17 cellular contexts compared by ENCODE assay signal in the genomic region with DNA sequence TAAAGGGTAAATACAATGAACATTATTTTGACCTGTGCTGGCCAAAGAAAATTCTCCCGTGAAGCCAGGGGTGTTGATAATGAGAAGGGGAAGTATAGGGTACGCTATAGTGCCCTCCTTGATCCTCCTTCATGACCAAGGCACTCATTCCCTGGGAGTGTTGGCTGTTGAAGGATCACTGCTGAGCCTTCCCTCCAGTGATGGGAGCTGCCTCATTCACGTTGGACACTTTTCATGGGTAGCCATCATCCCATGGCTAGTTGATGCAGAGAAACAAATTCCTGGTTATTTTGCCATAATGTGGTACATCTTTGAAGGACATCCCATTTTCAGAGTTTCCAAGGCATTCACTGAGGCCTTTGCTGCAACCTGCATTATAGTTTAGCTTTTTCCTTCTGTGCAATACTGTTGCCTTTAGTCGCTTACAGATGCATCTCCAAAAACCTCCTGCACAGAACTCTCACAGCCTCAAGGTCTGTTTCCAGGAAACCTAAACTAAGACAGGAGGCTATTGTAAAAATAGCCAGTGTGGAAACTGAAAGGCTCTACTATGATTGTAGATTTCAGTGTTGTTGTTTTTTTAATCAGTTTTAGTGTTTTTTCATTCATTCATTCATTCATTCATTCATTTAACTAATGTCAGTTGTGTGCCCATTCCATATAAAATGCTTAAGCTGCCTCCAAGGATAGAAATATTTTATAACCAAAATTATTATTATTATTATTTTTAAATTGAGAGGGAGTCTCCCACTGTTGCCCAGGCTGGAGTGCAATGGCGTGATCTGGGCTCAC. TPM values are rescaled to one million over a fixed set of nuclear protein-coding genes. Genes with fewer than 3 reads are reported as not detected.
DNase-seq lines count a peak whose midpoint lies in the region; ATAC-seq, FAIRE-seq and TF ChIP-seq lines count a peak whose summit lies in the region.
"Had no signal": no experiment of that assay in that cellular context is flagged by ENCODE, and none has a peak within 500 bp of the region (broad histone marks: within the 10 kb centered on the region; RNA-seq: fewer than 3 reads in every experiment).

No MANE protein-coding gene starts in this region.

- CTCF ChIA-PET in activated CD8-positive, alpha-beta memory T cell treated with anti-CD3 and anti-CD28 coated beads, Interleukin-2, amount 10 ng/mL, durations not matched to agents 7 days and 5 days (lab: Charles Lee): interaction anchor here (0.8 to 1.9 kb wide), 10 partner anchors 8 to 46 kb away, joined by 3 to 8 read pairs (median 4); no protein-coding TSS in a partner anchor
- CTCF ChIA-PET in T-cell (lab: Charles Lee) (interaction anchor here in 1 of 2 donors (0.7 kb wide), 1 partner anchor 31 kb away, joined by 3 read pairs; no protein-coding TSS in a partner anchor), endothelial cell of umbilical vein (lab: Charles Lee) (interaction anchor here (1.9 kb wide), 1 partner anchor 605 kb away, joined by 5 read pairs; no protein-coding TSS in a partner anchor)

- peaks cover 72% of the 10 kb centered on the region for H3K36me3 Mint-ChIP-seq in activated CD8-positive, alpha-beta memory T cell treated with anti-CD3 and anti-CD28 coated beads, Interleukin-2, amount 10 ng/mL, durations not matched to agents 7 days and 5 days
- H3K36me3 Mint-ChIP-seq in T-cell: peaks cover 59% of the 10 kb centered on the region
- peaks cover 51 to 58% of the 10 kb centered on the region in 2 donors for H3K36me3 Mint-ChIP-seq in stimulated activated naive B cell treated with anti-CD40 and anti-IgM and Interleukin-4, amounts not matched to agents 10 μg/mL and 1 μg/mL and 100 μg/mL, for 72 hours

- POLR2A ChIA-PET in T-cell (lab: Charles Lee): interaction anchor here (0.5 to 1.4 kb wide), 7 partner anchors 9 to 303 kb away, joined by 3 to 4 read pairs (median 4); no protein-coding TSS in a partner anchor
- POLR2A ChIA-PET in endothelial cell of umbilical vein (lab: Charles Lee): no interaction called here

- no peak for FAIRE-seq in endothelial cell of umbilical vein (lab: Jason Lieb, UNC)

- H3K9me3 ChIP-seq in endothelial cell of umbilical vein (replicated peaks; ENCODE audit: control insufficient read depth, insufficient read depth, low read length): no peaks in the 10 kb centered on the region
- H3K9me3 ChIP-seq: heart left ventricle, suprapubic skin had no signal

- H3K9me1 ChIP-seq in endothelial cell of umbilical vein (replicated peaks; ENCODE audit: control insufficient read depth, extremely low read depth, insufficient read depth, low read length): no peaks in the 10 kb centered on the region

- intact Hi-C loops in endothelial cell of umbilical vein (cut with micrococcal nuclease): no loop called here

- H3K4me2 ChIP-seq in endothelial cell of umbilical vein (ENCODE audit: insufficient read depth, low read length): no peak overlapping the region
- H3K4me2 ChIP-seq: GM23338, neural progenitor cell had no signal

- H3K9me3 Mint-ChIP-seq in activated CD8-positive, alpha-beta memory T cell treated with anti-CD3 and anti-CD28 coated beads, Interleukin-2, amount 10 ng/mL, durations not matched to agents 7 days and 5 days (ENCODE audit: low read depth): no peaks in the 10 kb centered on the region
- no peaks in the 10 kb centered on the region for H3K9me3 Mint-ChIP-seq in T-cell
- H3K9me3 Mint-ChIP-seq in stimulated activated naive B cell treated with anti-CD40 and anti-IgM and Interleukin-4, amounts not matched to agents 10 μg/mL and 1 μg/mL and 100 μg/mL, for 72 hours: peaks cover 0 to 5% of the 10 kb centered on the region in 2 donors
- H3K9me3 Mint-ChIP-seq: GM23338, neural progenitor cell had no signal

- dilution Hi-C loops in endothelial cell of umbilical vein (cut with MboI; ENCODE audit: extremely low pct_ligation_motif_present, low sequenced_read_pairs): no loop called here

- peak overlapping the region; percentile 37 for H3K4me3 Mint-ChIP-seq in activated CD8-positive, alpha-beta memory T cell treated with anti-CD3 and anti-CD28 coated beads, Interleukin-2, amount 10 ng/mL, durations not matched to agents 7 days and 5 days
- peak overlapping the region in 2 of 3 donors; percentile 18 to 56 for H3K4me3 Mint-ChIP-seq in T-cell
- H3K4me3 Mint-ChIP-seq in stimulated activated naive B cell treated with anti-CD40 and anti-IgM and Interleukin-4, amounts not matched to agents 10 μg/mL and 1 μg/mL and 100 μg/mL, for 72 hours: no peak overlapping the region
- H3K4me3 Mint-ChIP-seq: GM23338, neural progenitor cell had no signal

- no peaks in the 10 kb centered on the region for H3K27me3 ChIP-seq in endothelial cell of umbilical vein (ENCODE audit: control insufficient read depth in 2 of 2, insufficient read depth in 2 of 2, low read length in 2 of 2)
- H3K27me3 ChIP-seq: heart left ventricle, neural progenitor cell, suprapubic skin had no signal

- no peak overlapping the region for H3K27ac ChIP-seq in endothelial cell of umbilical vein (ENCODE audit: insufficient read depth, low read depth, low read length)
- H3K27ac ChIP-seq: neural progenitor cell, suprapubic skin had no signal

- H4K20me1 ChIP-seq in endothelial cell of umbilical vein (replicated peaks; ENCODE audit: control insufficient read depth, extremely low read depth, insufficient read depth, low read length): peaks cover 2% of the 10 kb centered on the region

- H3K27me3 Mint-ChIP-seq in activated CD8-positive, alpha-beta memory T cell treated with anti-CD3 and anti-CD28 coated beads, Interleukin-2, amount 10 ng/mL, durations not matched to agents 7 days and 5 days: no peaks in the 10 kb centered on the region
- no peaks in the 10 kb centered on the region for H3K27me3 Mint-ChIP-seq in T-cell
- no peaks in the 10 kb centered on the region for H3K27me3 Mint-ChIP-seq in stimulated activated naive B cell treated with anti-CD40 and anti-IgM and Interleukin-4, amounts not matched to agents 10 μg/mL and 1 μg/mL and 100 μg/mL, for 72 hours

- no peak overlapping the region for H3K4me3 ChIP-seq in endothelial cell of umbilical vein (replicated peaks in 1 of 3; ENCODE audit: insufficient read depth in 1 of 3, low read depth in 1 of 3, low read length in 3 of 3)
- H3K4me3 ChIP-seq: GM23338, heart left ventricle, neural progenitor cell, suprapubic skin had no signal

- H3K4me1 Mint-ChIP-seq in activated CD8-positive, alpha-beta memory T cell treated with anti-CD3 and anti-CD28 coated beads, Interleukin-2, amount 10 ng/mL, durations not matched to agents 7 days and 5 days: peaks cover 86% of the 10 kb centered on the region
- peaks cover 94 to 98% (median 96%) of the 10 kb centered on the region in 3 donors for H3K4me1 Mint-ChIP-seq in T-cell
- peaks cover 54 to 93% of the 10 kb centered on the region in 2 donors for H3K4me1 Mint-ChIP-seq in stimulated activated naive B cell treated with anti-CD40 and anti-IgM and Interleukin-4, amounts not matched to agents 10 μg/mL and 1 μg/mL and 100 μg/mL, for 72 hours

- no peak for TF ChIP-seq CTCF in endothelial cell of umbilical vein (IDR thresholded peaks at IDR 0.05; ENCODE audit: extremely low read depth in 1 of 2, insufficient read depth in 1 of 2, low read depth in 1 of 2, low read length in 2 of 2)

- TF ChIP-seq POLR2A in endothelial cell of umbilical vein (IDR thresholded peaks at IDR 0.05; ENCODE audit: low read depth, low read length): peak; percentile 25

- peaks cover 35 to 71% of the 10 kb centered on the region in 2 experiments for H3K36me3 ChIP-seq in endothelial cell of umbilical vein (ENCODE audit: control insufficient read depth in 2 of 2, extremely low read depth in 1 of 2, insufficient read depth in 2 of 2, low read length in 2 of 2)
- H3K36me3 ChIP-seq: neural progenitor cell had no signal

- no peak overlapping the region for H2AFZ ChIP-seq in endothelial cell of umbilical vein (ENCODE audit: low read depth, low read length)
- H2AFZ ChIP-seq: GM23338, neural progenitor cell had no signal

- no peak for DNase-seq in activated CD8-positive, alpha-beta memory T cell treated with anti-CD3 and anti-CD28 coated beads, Interleukin-2, amount 10 ng/mL, durations not matched to agents 7 days and 5 days
- no peak for DNase-seq in activated CD8-positive, alpha-beta memory T cell treated with anti-CD3 and anti-CD28 coated beads, Interleukin-2, amount 50 U/mL, for 4 hours
- DNase-seq in T-cell (no peak), endothelial cell of umbilical vein (ENCODE audit: low read depth, low spot score) (no peak), mucosa of gallbladder (ENCODE audit: low spot score) (no peak), NCI-H2227 treated with DMSO at 0.1 percent for 48 hours (lab: John Stamatoyannopoulos, UW) (no peak)
- DNase-seq in stimulated activated naive B cell treated with anti-CD40 and anti-IgM and Interleukin-4, amounts not matched to agents 10 μg/mL and 1 μg/mL and 100 μg/mL, for 72 hours: no peak
- DNase-seq: activated CD8-positive, alpha-beta memory T cell treated with anti-CD3 and anti-CD28 coated beads for 24 hours; DMS 273 treated with DMSO at 0.1 percent for 48 hours; heart left ventricle; NCI-H526; RPMI8226; T1000 had no signal

- no peak for ATAC-seq in activated CD8-positive, alpha-beta memory T cell treated with anti-CD3 and anti-CD28 coated beads, Interleukin-2, amount 10 ng/mL, durations not matched to agents 7 days and 5 days
- no peak for ATAC-seq in T-cell (replicated peaks in 1 of 4)
- no peak for ATAC-seq in stimulated activated naive B cell treated with anti-CD40 and anti-IgM and Interleukin-4, amounts not matched to agents 10 μg/mL and 1 μg/mL and 100 μg/mL, for 72 hours (replicated peaks)
- no peak for ATAC-seq in HG03095 (IDR thresholded peaks at IDR 0.05; ENCODE audit: unreplicated experiment)
- ATAC-seq: GM23338 had no signal

- no peak overlapping the region for H3K9ac ChIP-seq in endothelial cell of umbilical vein (replicated peaks; ENCODE audit: extremely low read depth, insufficient read depth, low read length)
- H3K9ac ChIP-seq: neural progenitor cell had no signal

- BruUV-seq in endothelial cell of umbilical vein (replicated peaks; lab: Mats Ljungman, UMichigan): no TSS peak

- H3K27ac Mint-ChIP-seq in activated CD8-positive, alpha-beta memory T cell treated with anti-CD3 and anti-CD28 coated beads, Interleukin-2, amount 10 ng/mL, durations not matched to agents 7 days and 5 days: peak overlapping the region; percentile 96
- peak overlapping the region; percentile 95 to 98 for H3K27ac Mint-ChIP-seq in T-cell
- H3K27ac Mint-ChIP-seq in stimulated activated naive B cell treated with anti-CD40 and anti-IgM and Interleukin-4, amounts not matched to agents 10 μg/mL and 1 μg/mL and 100 μg/mL, for 72 hours: peak overlapping the region; percentile 11
- H3K27ac Mint-ChIP-seq: GM23338, neural progenitor cell had no signal

- H3K4me1 ChIP-seq in endothelial cell of umbilical vein (ENCODE audit: control insufficient read depth, extremely low read depth, insufficient read depth, low read length): peaks cover 31% of the 10 kb centered on the region

- H3K79me2 ChIP-seq in endothelial cell of umbilical vein (ENCODE audit: control insufficient read depth, insufficient read depth, low read length): peaks cover 88% of the 10 kb centered on the region

RNA-seq across cellular contexts. Expression of a gene that starts 40.8 kb away (rescaled TPM):
- total RNA-seq in activated CD8-positive, alpha-beta memory T cell treated with anti-CD3 and anti-CD28 coated beads, Interleukin-2, amount 10 ng/mL, durations not matched to agents 7 days and 5 days: 10 to 100 TPM; 47.3 to 50.5 TPM
- total RNA-seq in T-cell (100 to 1,000 TPM; 114 to 145 (median 127) TPM), endothelial cell of umbilical vein (250 and 259 TPM in 2 replicates), mucosa of gallbladder (144 TPM)
- 203 and 227 TPM in 2 replicates for polyA plus RNA-seq in endothelial cell of umbilical vein
- polyA plus RNA-seq in endothelial cell of umbilical vein (2011; cell fraction: cytosol; rRNA removed): 180 and 183 TPM in 2 replicates
- polyA plus RNA-seq in endothelial cell of umbilical vein (2011; cell fraction: nucleus; rRNA removed): 156 and 180 TPM in 2 replicates
- polyA plus RNA-seq in endothelial cell of umbilical vein (2012): 157 and 193 TPM in 2 replicates
- polyA minus RNA-seq in endothelial cell of umbilical vein: 448 and 461 TPM in 2 replicates
- 8.2 TPM for polyA minus RNA-seq in endothelial cell of umbilical vein (2011; cell fraction: cytosol; rRNA and poly(A)+ RNA removed)
- polyA minus RNA-seq in endothelial cell of umbilical vein (2011; cell fraction: nucleus; rRNA and poly(A)+ RNA removed): 268 and 339 TPM in 2 replicates

Comparison
In these comparisons a context has a peak if more than half of its experiments do, and no peak if none do; other contexts are left out.
1. H3K27ac Mint-ChIP-seq: peak in every context shown above with its lines; median percentile 96 in T-cell; 96 in activated CD8-positive, alpha-beta memory T cell treated with anti-CD3 and anti-CD28 coated beads, Interleukin-2, amount 10 ng/mL, durations not matched to agents 7 days and 5 days; 11 in stimulated activated naive B cell treated with anti-CD40 and anti-IgM and Interleukin-4, amounts not matched to agents 10 μg/mL and 1 μg/mL and 100 μg/mL, for 72 hours.
2. H3K4me3 Mint-ChIP-seq: peak in activated CD8-positive, alpha-beta memory T cell treated with anti-CD3 and anti-CD28 coated beads, Interleukin-2, amount 10 ng/mL, durations not matched to agents 7 days and 5 days (single experiment) and T-cell (2 of 3); none in stimulated activated naive B cell treated with anti-CD40 and anti-IgM and Interleukin-4, amounts not matched to agents 10 μg/mL and 1 μg/mL and 100 μg/mL, for 72 hours (0 of 2).